29 cellular contexts compared by ENCODE assay signal in the genomic region with DNA sequence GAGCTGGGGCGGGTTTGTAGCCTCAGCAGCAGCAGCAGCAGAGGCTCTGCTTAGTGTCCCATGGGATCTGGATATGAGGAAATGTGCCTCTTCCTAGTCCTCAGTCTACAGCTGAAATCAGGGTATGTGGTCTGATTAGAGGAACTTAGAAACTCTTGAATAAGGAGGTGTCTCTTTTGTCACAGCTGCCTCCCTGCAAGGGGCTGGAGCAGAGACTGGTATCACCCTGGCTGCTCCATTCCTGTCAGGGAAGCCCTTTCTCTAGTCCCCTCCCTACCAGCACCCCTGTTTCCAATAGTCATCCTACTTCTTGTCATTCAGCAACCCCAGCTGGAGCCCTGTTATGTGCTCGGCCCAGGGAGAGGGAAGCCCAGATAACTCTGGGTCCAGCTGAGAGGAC.
"Had no signal": no experiment of that assay in that cellular context is flagged by ENCODE, and none has a peak within 500 bp of the region (broad histone marks: within the 10 kb centered on the region; RNA-seq: fewer than 3 reads in every experiment).

No MANE protein-coding gene starts in this region.

- H3K4me1 ChIP-seq: Peyer's patch, SJCRH30 had no signal

- H3K27me3 ChIP-seq: Peyer's patch, SJCRH30 had no signal

- H3K9me3 Mint-ChIP-seq: activated CD4-positive, alpha-beta memory T cell treated with anti-CD3 and anti-CD28 coated beads, Interleukin-2, amount 10 ng/mL, durations not matched to agents 7 days and 5 days; activated naive CD4-positive, alpha-beta T cell treated with anti-CD3 and anti-CD28 coated beads for 36 hours; activated T-helper 17 cell treated with anti-CD3 and anti-CD28 coated beads, Interleukin-2, amount 50 U/mL, for 72 hours; brain had no signal

- H3K4me1 Mint-ChIP-seq: activated CD4-positive, alpha-beta memory T cell treated with anti-CD3 and anti-CD28 coated beads, Interleukin-2, amount 10 ng/mL, durations not matched to agents 7 days and 5 days; activated CD4-positive, alpha-beta T cell treated with anti-CD3 and anti-CD28 coated beads for 36 hours; activated T-helper 17 cell treated with anti-CD3 and anti-CD28 coated beads, Interleukin-2, amount 50 U/mL, for 72 hours had no signal

- H3K27ac Mint-ChIP-seq: activated CD4-positive, alpha-beta memory T cell treated with anti-CD3 and anti-CD28 coated beads, Interleukin-2, amount 10 ng/mL, durations not matched to agents 7 days and 5 days; activated CD4-positive, alpha-beta T cell treated with anti-CD3 and anti-CD28 coated beads for 36 hours; activated naive CD8-positive, alpha-beta T cell; activated T-helper 17 cell treated with anti-CD3 and anti-CD28 coated beads, Interleukin-2, amount 50 U/mL, for 72 hours had no signal

- H3K27ac ChIP-seq: Peyer's patch, RWPE1, SJCRH30, VCaP had no signal

- ATAC-seq: activated CD4-positive, alpha-beta T cell treated with anti-CD3 and anti-CD28 coated beads for 36 hours; activated T-helper 17 cell treated with anti-CD3 and anti-CD28 coated beads, Interleukin-2, amount 50 U/mL, for 72 hours had no signal

- H3K4me3 Mint-ChIP-seq: activated CD4-positive, alpha-beta memory T cell treated with anti-CD3 and anti-CD28 coated beads, Interleukin-2, amount 10 ng/mL, durations not matched to agents 7 days and 5 days; activated CD4-positive, alpha-beta T cell treated with anti-CD3 and anti-CD28 coated beads for 36 hours; activated naive CD4-positive, alpha-beta T cell treated with anti-CD3 and anti-CD28 coated beads for 36 hours; activated naive CD8-positive, alpha-beta T cell; activated T-helper 17 cell treated with anti-CD3 and anti-CD28 coated beads, Interleukin-2, amount 50 U/mL, for 72 hours; brain had no signal

- H3K9ac ChIP-seq: SK-N-SH had no signal

- DNase-seq: activated CD4-positive, alpha-beta memory T cell treated with anti-CD3 and anti-CD28 coated beads, Interleukin-2, amount 10 ng/mL, durations not matched to agents 7 days and 5 days; activated CD4-positive, alpha-beta T cell treated with anti-CD3 and anti-CD28 coated beads for 36 hours; activated CD4-positive, alpha-beta T cell treated with anti-CD3 and anti-CD28 coated beads, Interleukin-2, amount 50 U/mL, for 1 hour; activated CD4-positive, CD25-positive, alpha-beta regulatory T cell; activated gamma-delta T cell; activated naive CD4-positive, alpha-beta T cell treated with anti-CD3 and anti-CD28 coated beads for 36 hours; activated T-cell treated with anti-CD3 and anti-CD28 coated beads for 4 hours; activated T-cell treated with anti-CD3 and anti-CD28 coated beads, Interleukin-2, amount 50 U/mL, for 48 hours; amygdala; Kasumi-1; KBM-7; NCI-H1048; NCI-H1930; NCI-H2171 treated with DMSO at 0.1 percent for 48 hours; NCI-H345; NCI-H510A; NCI-H69; NK-92 treated with Interleukin-12 subunit alpha and Interleukin-12 subunit beta, amount 100 ng/mL, for 24 hours; OCI-M1; Peyer's patch; Right ventricle myocardium superior; SJCRH30; SK-N-SH; T-helper 1 cell had no signal

- H3K36me3 ChIP-seq: SJCRH30 had no signal

- H3K4me3 ChIP-seq: Peyer's patch, SJCRH30 had no signal

- H3K9me3 ChIP-seq: Peyer's patch, SJCRH30, SK-N-SH had no signal

- H3K27me3 Mint-ChIP-seq: activated CD4-positive, alpha-beta memory T cell treated with anti-CD3 and anti-CD28 coated beads, Interleukin-2, amount 10 ng/mL, durations not matched to agents 7 days and 5 days; activated CD4-positive, alpha-beta T cell treated with anti-CD3 and anti-CD28 coated beads for 36 hours; activated naive CD8-positive, alpha-beta T cell; activated T-helper 17 cell treated with anti-CD3 and anti-CD28 coated beads, Interleukin-2, amount 50 U/mL, for 72 hours; brain had no signal

- H3K4me2 ChIP-seq: SK-N-SH had no signal
